ENCODE assay signal across 17 cellular contexts in genomic region chr20:45402946-45403345, GRCh38. TPM values are rescaled to one million over a fixed set of nuclear protein-coding genes. Genes with fewer than 3 reads are reported as not detected.
DNase-seq lines count a peak whose midpoint lies in the region; ATAC-seq and TF ChIP-seq lines count a peak whose summit lies in the region.
"Had no signal": no experiment of that assay in that cellular context is flagged by ENCODE, and none has a peak within 500 bp of the region (broad histone marks: within the 10 kb centered on the region; RNA-seq: fewer than 3 reads in every experiment).

No MANE protein-coding gene starts in this region.

- no peak overlapping the region for H3K27ac ChIP-seq in GM23248
- H3K27ac ChIP-seq in lower lobe of right lung: no peak overlapping the region
- H3K27ac ChIP-seq: A549, C4-2B, HL-60, SJCRH30 had no signal

- H3K4me3 ChIP-seq in GM23248 (no peak overlapping the region), skeletal muscle cell (ENCODE audit: low read depth, low read length) (no peak overlapping the region), lower lobe of right lung (no peak overlapping the region)
- H3K4me3 ChIP-seq: A549, SJCRH30 had no signal

- H3K4me2 ChIP-seq in GM23248 (ENCODE audit: unreplicated experiment): no peak overlapping the region
- H3K4me2 ChIP-seq: A549 had no signal

- no peaks in the 10 kb centered on the region for H3K9me3 ChIP-seq in GM23248 (ENCODE audit: low read depth)
- H3K9me3 ChIP-seq in lower lobe of right lung: peaks cover 7% of the 10 kb centered on the region

- ATAC-seq in lower lobe of right lung (no peak), HG03280 (IDR thresholded peaks at IDR 0.05; ENCODE audit: unreplicated experiment) (no peak)
- ATAC-seq: A549 had no signal

- H4K20me1 ChIP-seq in GM23248 (ENCODE audit: insufficient read depth): no peaks in the 10 kb centered on the region

- H3K9me2 ChIP-seq in GM23248 (ENCODE audit: insufficient read depth): no peaks in the 10 kb centered on the region

- H3K9ac ChIP-seq in GM23248: no peak overlapping the region

- peaks cover 3% of the 10 kb centered on the region; the same call in 1 of the 2 replicates for H3F3A ChIP-seq in GM23248 (ENCODE audit: insufficient read depth)

- no peaks in the 10 kb centered on the region for H3K27me3 ChIP-seq in GM23248 (replicated peaks; ENCODE audit: insufficient read depth)
- H3K27me3 ChIP-seq in lower lobe of right lung (ENCODE audit: low read depth): no peaks in the 10 kb centered on the region
- H3K27me3 ChIP-seq: SJCRH30 had no signal

- no peaks in the 10 kb centered on the region for H3K79me2 ChIP-seq in GM23248 (ENCODE audit: insufficient read depth)

- intact Hi-C loops in lower lobe of right lung (cut with DNase I): no loop called here

- WGBS in GM23248 (ENCODE audit: low coverage in 1 of 2, low lambda C conversion rate in 2 of 2, missing lambda C conversion rate in 2 of 2), 2 experiments: 93 to 95% methylated on average over 1 of the region's 1 CpG

- no peak for TF ChIP-seq POLR2A in erythroblast (IDR thresholded peaks at IDR 0.05; ENCODE audit: low read length)

- H3K4me3 Mint-ChIP-seq in chondrocyte (ENCODE audit: unreplicated experiment): no peak overlapping the region
- H3K4me3 Mint-ChIP-seq: H9 had no signal

- no peak overlapping the region for H2AFZ ChIP-seq in GM23248

- no peak for TF ChIP-seq CTCF in lower lobe of right lung (IDR thresholded peaks at IDR 0.05)
- no peak for TF ChIP-seq CTCF in chondrocyte (IDR thresholded peaks at IDR 0.05)

- H3K4me1 ChIP-seq in GM23248 (ENCODE audit: insufficient read depth) (0 out of 2 replicates have a peak, but pooled peaks cover 7% of the 10 kb centered on the region), lower lobe of right lung (peaks cover 14% of the 10 kb centered on the region)
- H3K4me1 ChIP-seq: SJCRH30 had no signal

- H3K36me3 ChIP-seq in GM23248 (ENCODE audit: low read depth) (no peaks in the 10 kb centered on the region), lower lobe of right lung (no peaks in the 10 kb centered on the region)
- H3K36me3 ChIP-seq: SJCRH30 had no signal

- DNase-seq in GM23248: peak; percentile 68
- DNase-seq in amniotic epithelial cell (ENCODE audit: low read depth): peak; percentile 86
- peak; percentile 26 for DNase-seq in hepatic stellate cell (ENCODE audit: low spot score)
- peak; percentile 12 for DNase-seq in skeletal muscle cell (ENCODE audit: low read depth)
- no peak for DNase-seq in erythroblast (lab: John Stamatoyannopoulos, UW)
- DNase-seq in lower lobe of right lung: no peak
- no peak for DNase-seq in chondrocyte (ENCODE audit: low spot score)
- DNase-seq: H9, MV-4-11, NCI-H1417, NCI-H187 treated with DMSO at 0.1 percent for 48 hours, NCI-H446, SJCRH30 had no signal

- H3K27ac Mint-ChIP-seq in chondrocyte (ENCODE audit: unreplicated experiment): no peak overlapping the region
- H3K27ac Mint-ChIP-seq: H9 had no signal

- H3K27me3 Mint-ChIP-seq in chondrocyte (ENCODE audit: low read depth): no peaks in the 10 kb centered on the region

- peaks cover 16% of the 10 kb centered on the region for H3K9me3 Mint-ChIP-seq in chondrocyte (ENCODE audit: low read depth)

- peaks cover 13% of the 10 kb centered on the region for H3K4me1 Mint-ChIP-seq in chondrocyte (ENCODE audit: low read depth)

- H3K36me3 Mint-ChIP-seq in chondrocyte (ENCODE audit: low read depth): peaks cover 7% of the 10 kb centered on the region

- in situ Hi-C loops in GM23248 (cut with MboI): no loop called here

RNA-seq across cellular contexts. Expression of gene DBNDD2, which starts 5.1 kb away (rescaled TPM):
- 5.1 and 5.7 TPM in 2 replicates for total RNA-seq in GM23248 (2014; rRNA removed; shearing (Covaris generic))
- 27.9 and 30.0 TPM in 2 replicates for polyA plus RNA-seq in GM23248 (2016; fragmentation: Nextera tagmentation; extraction: Ambion mirVana)
- 82.2 TPM for total RNA-seq in lower lobe of right lung
- 11.3 to 47.0 TPM (median 46.6 TPM) in 3 replicates for total RNA-seq in chondrocyte

RNA-seq across cellular contexts. Expression of gene PIGT, which starts 13.0 kb away (rescaled TPM):
- total RNA-seq in GM23248 (2014; rRNA removed; shearing (Covaris generic)): 108 and 138 TPM in 2 replicates
- 190 and 198 TPM in 2 replicates for polyA plus RNA-seq in GM23248 (2016; fragmentation: Nextera tagmentation; extraction: Ambion mirVana)
- total RNA-seq in lower lobe of right lung (78.7 TPM), chondrocyte (100.0 to 116 TPM (median 105 TPM) in 3 replicates)

RNA-seq across cellular contexts. Expression of gene TP53TG5, which starts 24.8 kb away (rescaled TPM):
- not detected in 2 replicates for total RNA-seq in GM23248 (2014; rRNA removed; shearing (Covaris generic))
- polyA plus RNA-seq in GM23248 (2016; fragmentation: Nextera tagmentation; extraction: Ambion mirVana): 0.42 and 0.55 TPM in 2 replicates
- total RNA-seq in lower lobe of right lung (not detected), chondrocyte (not detected in 3 replicates)
- total RNA-seq: H9, SJCRH30 had no signal
- polyA plus RNA-seq: A549 had no signal

RNA-seq across cellular contexts. Expression of gene SYS1, which starts 40.0 kb away (rescaled TPM):
- total RNA-seq in GM23248 (2014; rRNA removed; shearing (Covaris generic)): 27.3 and 38.7 TPM in 2 replicates
- 24.6 and 27.1 TPM in 2 replicates for polyA plus RNA-seq in GM23248 (2016; fragmentation: Nextera tagmentation; extraction: Ambion mirVana)
- total RNA-seq in lower lobe of right lung: 69.3 TPM
- total RNA-seq in chondrocyte: 18.1 to 18.8 TPM (median 18.3 TPM) in 3 replicates

RNA-seq across cellular contexts. Expression of gene SDC4, which starts 54.7 kb away (rescaled TPM):
- total RNA-seq in GM23248 (2014; rRNA removed; shearing (Covaris generic)): 368 and 410 TPM in 2 replicates
- 454 and 461 TPM in 2 replicates for polyA plus RNA-seq in GM23248 (2016; fragmentation: Nextera tagmentation; extraction: Ambion mirVana)
- 259 TPM for total RNA-seq in lower lobe of right lung
- 17.1 to 21.4 TPM (median 21.2 TPM) in 3 replicates for total RNA-seq in chondrocyte

Comparison
In these comparisons a context has a peak if more than half of its experiments do, and no peak if none do; other contexts are left out.
1. DNase-seq: peak in GM23248 (single experiment), amniotic epithelial cell (single experiment), hepatic stellate cell (single experiment) and skeletal muscle cell (single experiment); none in erythroblast (0 of 2), lower lobe of right lung (single experiment) and chondrocyte (single experiment).